ENCODE assay signal across 8 cellular contexts in the genomic region with DNA sequence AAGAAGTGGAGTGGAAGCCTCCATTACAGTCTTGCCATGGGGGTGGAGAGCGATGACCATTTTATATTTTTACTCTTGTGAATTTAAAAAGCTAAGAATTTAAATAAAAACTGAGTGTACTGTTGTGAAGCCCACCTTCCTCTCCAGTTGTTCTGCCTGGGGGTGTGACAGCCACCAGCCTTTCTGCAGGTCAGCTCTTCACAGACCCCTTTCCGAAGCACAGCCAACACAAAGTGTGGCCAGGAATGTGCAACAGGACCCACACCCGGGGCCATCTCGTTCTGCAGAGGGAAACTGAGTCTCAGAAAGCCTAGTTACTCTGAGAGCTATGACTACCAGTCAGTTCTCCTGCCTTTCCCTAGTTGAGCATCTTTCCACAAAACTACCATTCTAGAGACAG. TPM values are rescaled to one million over a fixed set of nuclear protein-coding genes. Genes with fewer than 3 reads are reported as not detected.
A peak's percentile ranks its signal among the peaks of the same experiment; 100 is the strongest.
DNase-seq lines count a peak whose midpoint lies in the region; ATAC-seq and TF ChIP-seq lines count a peak whose summit lies in the region.

No MANE protein-coding gene starts in this region.

- peaks cover 34% of the 10 kb centered on the region for H3K79me2 ChIP-seq in PC-9 (ENCODE audit: low read depth)

- in situ Hi-C loops in KBM-7 (cut with MboI; ENCODE audit: low pct_unique_long_range_greater_than_20kb, low sequenced_read_pairs) = no loop called here

- peaks cover 34% of the 10 kb centered on the region for H4K20me1 ChIP-seq in PC-9 (ENCODE audit: insufficient read depth)

- H3K36me3 ChIP-seq in PC-9 (ENCODE audit: low read depth) (peaks cover 8% of the 10 kb centered on the region; the same call in 1 of the 2 replicates), psoas muscle (ENCODE audit: insufficient read depth in 1 of 2, low read depth in 1 of 2) (peaks cover 5 to 37% of the 10 kb centered on the region in 2 donors)

- ATAC-seq in psoas muscle = no peak

- peaks cover 4% of the 10 kb centered on the region; the same call in 1 of the 2 replicates for H3F3A ChIP-seq in PC-9 (ENCODE audit: insufficient read depth, low read depth)

- H3K27me3 ChIP-seq in PC-9 (ENCODE audit: insufficient read depth, low read depth) (no peaks in the 10 kb centered on the region), psoas muscle (ENCODE audit: insufficient read depth in 3 of 3, low read length in 2 of 3) (no peaks in the 10 kb centered on the region)

- TSS peak; percentile 53 for BruUV-seq in PC-9 (replicated peaks; lab: Mats Ljungman, UMichigan)

- no peaks in the 10 kb centered on the region for H3K9me3 ChIP-seq in PC-9 (ENCODE audit: insufficient read depth, low read depth)
- H3K9me3 ChIP-seq in psoas muscle = no peaks in the 10 kb centered on the region

- intact Hi-C loops in PC-9 (cut with micrococcal nuclease; ENCODE audit: unreplicated experiment) (loop anchor here (5.0 kb wide), 1 partner anchor 284 kb away; the partner anchor contains the start of gene KIAA0232), psoas muscle (cut with DNase I) (loop anchor here in 1 of 2 donors (5.0 kb wide), 1 partner anchor 79 kb away; no protein-coding TSS in a partner anchor)

- POLR2A ChIA-PET in PC-9 (lab: Charles Lee; ENCODE audit: unreplicated experiment) = interaction anchor here (0.6 kb wide), 1 partner anchor 9 kb away, joined by 4 read pairs; no protein-coding TSS in a partner anchor

- DNase-seq in PC-9 (no peak), epithelial cell of proximal tubule (ENCODE audit: low read depth) (no peak), psoas muscle (no peak), C1 segment of cervical spinal cord (lab: John Stamatoyannopoulos, UW) (no peak), dedifferentiated amniotic fluid mesenchymal stem cell (ENCODE audit: extremely low spot score) (no peak), KBM-7 (no peak)
- no peak for DNase-seq in stimulated activated naive CD4-positive, alpha-beta T cell treated with Interleukin-2 at 50 U/mL for 16 hours (lab: John Stamatoyannopoulos, UW)

- peaks cover 13% of the 10 kb centered on the region for H3K4me1 ChIP-seq in PC-9 (replicated peaks; ENCODE audit: insufficient read depth)
- peaks cover 23% of the 10 kb centered on the region for H3K4me1 ChIP-seq in psoas muscle

- CTCF ChIA-PET in PC-9 (lab: Charles Lee) = interaction anchor here (0.7 to 1.2 kb wide), 2 partner anchors 23 to 125 kb away, joined by 3 to 5 read pairs; partner anchors contain the start of gene TADA2B

- no peak for TF ChIP-seq CTCF in PC-9 (conservative IDR thresholded peaks at IDR 0.05)
- no peak for TF ChIP-seq CTCF in epithelial cell of proximal tubule (conservative IDR thresholded peaks at IDR 0.05; ENCODE audit: low read depth, low read length)
- no peak for TF ChIP-seq CTCF in psoas muscle (IDR thresholded peaks at IDR 0.05)

- no peaks in the 10 kb centered on the region for H3K9me2 ChIP-seq in PC-9 (ENCODE audit: insufficient read depth)

- H2AFZ ChIP-seq in PC-9 = no peak overlapping the region

- H3K27ac ChIP-seq in PC-9 (no peak overlapping the region), psoas muscle (peak overlapping the region; percentile 93)

- H3K4me3 ChIP-seq in GM08714 (ENCODE audit: low read length) (peak overlapping the region; percentile 86), PC-9 (peak overlapping the region; percentile 90), epithelial cell of proximal tubule (ENCODE audit: low read depth, low read length) (peak overlapping the region; percentile 95), psoas muscle (peak overlapping the region; percentile 84)

- 74 to 84% (median 82%) methylated on average over 4 of the region's 4 CpGs for WGBS in psoas muscle, 3 donors

- H3K4me2 ChIP-seq in PC-9 = peak overlapping the region; percentile 94

RNA-seq across cellular contexts. Expression of gene GRPEL1, which starts 1.4 kb away (rescaled TPM):
- total RNA-seq in PC-9 (2021) (49.3 and 49.9 TPM in 2 replicates), epithelial cell of proximal tubule (45.8 and 52.7 TPM in 2 replicates), psoas muscle (10 to 100 TPM; 41.4 to 66.1 (median 57.8) TPM)
- 100 to 1,000 TPM in 1 of 3 donors, 10 to 100 TPM in 2; 43.4 to 151 (median 58.3) TPM for polyA plus RNA-seq in psoas muscle

RNA-seq across cellular contexts. Expression of gene TADA2B, which starts 23.3 kb away (rescaled TPM):
- total RNA-seq in PC-9 (2021) (9.5 and 9.6 TPM in 2 replicates), epithelial cell of proximal tubule (15.2 and 16.9 TPM in 2 replicates), psoas muscle (10 to 100 TPM; 43.0 to 70.3 (median 54.7) TPM)
- 10 to 100 TPM; 21.0 to 63.3 (median 26.4) TPM for polyA plus RNA-seq in psoas muscle
